Comparison of ENCODE assay signal across 35 cellular contexts in the genomic region with DNA sequence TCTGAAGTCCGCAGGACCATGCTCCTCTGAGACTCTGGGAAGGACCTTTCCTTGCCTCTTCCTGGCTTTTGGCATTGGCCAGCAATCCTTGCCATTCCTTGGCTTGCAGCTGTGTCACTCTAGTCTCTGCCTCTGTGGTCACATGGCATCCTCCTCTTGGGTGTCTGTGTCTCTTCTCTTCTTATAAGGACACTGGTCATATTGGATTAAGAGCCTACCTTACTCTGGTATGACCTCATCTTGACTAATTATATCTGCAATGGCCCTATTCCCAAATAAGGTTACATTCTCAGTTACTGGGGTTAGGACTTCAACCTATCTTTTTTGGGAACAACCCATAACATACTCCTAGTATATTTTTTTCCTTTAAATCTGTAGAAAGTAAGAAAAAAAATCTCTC. TPM values are rescaled to one million over a fixed set of nuclear protein-coding genes. Genes with fewer than 3 reads are reported as not detected.
"Had no signal": no experiment of that assay in that cellular context is flagged by ENCODE, and none has a peak within 500 bp of the region (broad histone marks: within the 10 kb centered on the region; RNA-seq: fewer than 3 reads in every experiment).

No MANE protein-coding gene starts in this region.

- DNase-seq: activated B cell treated with CpG ODN at 0.5 μM for 24 hours; activated CD4-positive, alpha-beta T cell treated with anti-CD3 and anti-CD28 coated beads, Interleukin-2, amount 50 U/mL, for 1 hour; activated CD8-positive, alpha-beta memory T cell treated with anti-CD3 and anti-CD28 coated beads, Interleukin-2, amount 10 ng/mL, durations not matched to agents 7 days and 5 days; activated CD8-positive, alpha-beta T cell treated with anti-CD3 and anti-CD28 coated beads for 36 hours; activated naive CD4-positive, alpha-beta T cell treated with anti-CD3 and anti-CD28 coated beads for 36 hours; activated naive CD8-positive, alpha-beta T cell treated with anti-CD3 and anti-CD28 coated beads for 36 hours; activated T-cell treated with anti-CD3 and anti-CD28 coated beads, Interleukin-2, amount 50 U/mL, for 72 hours; adrenal gland; body of pancreas; dorsolateral prefrontal cortex; effector memory CD8-positive, alpha-beta T cell; heart left ventricle; hypothalamus; immature natural killer cell; kidney; midbrain; naive thymus-derived CD8-positive, alpha-beta T cell; occipital lobe; stimulated activated naive CD4-positive, alpha-beta T cell; T-helper 2 cell; tibial artery had no signal

- H3K27me3 ChIP-seq: adrenal gland, body of pancreas, cardiac muscle cell, right atrium auricular region, tibial artery had no signal

- ATAC-seq: activated CD8-positive, alpha-beta memory T cell treated with anti-CD3 and anti-CD28 coated beads, Interleukin-2, amount 10 ng/mL, durations not matched to agents 7 days and 5 days; activated CD8-positive, alpha-beta T cell treated with anti-CD3 and anti-CD28 coated beads for 36 hours; activated T-cell treated with anti-CD3 and anti-CD28 coated beads, Interleukin-2, amount 50 U/mL, for 72 hours; body of pancreas; effector memory CD8-positive, alpha-beta T cell; heart left ventricle; naive thymus-derived CD8-positive, alpha-beta T cell had no signal

- H3K27ac ChIP-seq: adrenal gland, body of pancreas, cardiac muscle cell, coronary artery, dorsolateral prefrontal cortex, heart left ventricle, right atrium auricular region, suprapubic skin, tibial artery had no signal

- H3K4me1 ChIP-seq: adrenal gland, body of pancreas, heart left ventricle, right atrium auricular region, suprapubic skin, tibial artery had no signal

- H3K36me3 ChIP-seq: adrenal gland, cardiac muscle cell, heart left ventricle, right atrium auricular region, suprapubic skin, tibial artery had no signal

- H3K4me3 ChIP-seq: adrenal gland, body of pancreas, cardiac muscle cell, coronary artery, dorsolateral prefrontal cortex, heart left ventricle, right atrium auricular region, suprapubic skin, tibial artery had no signal

RNA-seq across cellular contexts. Expression of gene GTSF1L, which starts 49.9 kb away (rescaled TPM):
- total RNA-seq: activated CD8-positive, alpha-beta T cell treated with anti-CD3 and anti-CD28 coated beads for 36 hours; activated naive CD4-positive, alpha-beta T cell treated with anti-CD3 and anti-CD28 coated beads for 36 hours; activated naive CD8-positive, alpha-beta T cell treated with anti-CD3 and anti-CD28 coated beads for 36 hours; activated T-cell treated with anti-CD3 and anti-CD28 coated beads, Interleukin-2, amount 50 U/mL, for 72 hours; adrenal gland; aorta; body of pancreas; cardiac muscle cell; cerebellum; dorsolateral prefrontal cortex; endothelial cell of umbilical vein; fibroblast of lung; fibroblast of villous mesenchyme; heart left ventricle; kidney; lower leg skin; neural crest cell; occipital lobe; pulmonary artery endothelial cell; right atrium auricular region; suprapubic skin; ureter had no signal
- polyA plus RNA-seq: adrenal gland, aorta, cardiac muscle cell, endothelial cell of umbilical vein, esophagus, fibroblast of lung, heart left ventricle, immature natural killer cell had no signal
